23 cellular contexts compared by ENCODE assay signal in genomic region chr10:73225518-73225917, GRCh38. TPM values are rescaled to one million over a fixed set of nuclear protein-coding genes. Genes with fewer than 3 reads are reported as not detected.
DNase-seq lines count a peak whose midpoint lies in the region; ATAC-seq, FAIRE-seq and TF ChIP-seq lines count a peak whose summit lies in the region.
"Had no signal": no experiment of that assay in that cellular context is flagged by ENCODE, and none has a peak within 500 bp of the region (broad histone marks: within the 10 kb centered on the region; RNA-seq: fewer than 3 reads in every experiment).

No MANE protein-coding gene starts in this region.

- no peak for DNase-seq in stimulated activated naive CD8-positive, alpha-beta T cell treated with anti-CD3 and anti-CD28 coated beads, Interleukin-15, amount 100 ng/mL, for 72 hours
- DNase-seq in stimulated activated naive CD8-positive, alpha-beta T cell treated with anti-CD3 and anti-CD28 coated beads, Interleukin-15, Interleukin-2, amounts not matched to agents 100 U/mL and 50 U/mL, for 24 hours = no peak
- DNase-seq in RCC 7860 (ENCODE audit: low spot score) (no peak), foreskin keratinocyte (peak in 1 of 2 donors; percentile 43), lower leg skin (ENCODE audit: low spot score in 2 of 2) (no peak)
- DNase-seq: activated CD4-positive, alpha-beta T cell treated with anti-CD3 and anti-CD28 coated beads, Interleukin-2, amount 50 U/mL, for 1 hour; DMS79; glutamatergic neuron; Kasumi-1; kidney glomerular epithelial cell; mucosa of descending colon; NCI-H2171; NCI-H524 treated with DMSO at 0.1 percent for 48 hours; stomach; SW 1271; T-helper 9 cell; tibial artery had no signal

- TF ChIP-seq POLR2A in lower leg skin (IDR thresholded peaks at IDR 0.05) = no peak

- H3K27ac Mint-ChIP-seq in stimulated activated naive CD8-positive, alpha-beta T cell treated with anti-CD3 and anti-CD28 coated beads, Interleukin-15, amount 100 ng/mL, for 72 hours = no peak overlapping the region
- H3K27ac Mint-ChIP-seq: activated T-helper 2 cell treated with anti-CD3 and anti-CD28 coated beads, Interferon-gamma antibody, Interleukin-2, Interleukin-4, amounts not matched to agents 10 μg/mL and 5 μg/mL and 100 μg/mL, durations not matched to agents 14 hours and 24 hours and 36 hours; natural killer cell treated with Interleukin-12 subunit alpha and Interleukin-12 subunit beta and Interleukin-15 and Interleukin-18, amount 100 ng/mL, for 72 hours had no signal

- FAIRE-seq in RCC 7860 (lab: Jason Lieb, UNC) = peak; percentile 53

- no peak overlapping the region for H3K4me3 ChIP-seq in lower leg skin (ENCODE audit: low read depth, poor library complexity, severe bottlenecking)
- H3K4me3 ChIP-seq: BLaER1, lung, mucosa of descending colon, stomach, tibial artery had no signal

- H3K27me3 ChIP-seq in foreskin keratinocyte = no peaks in the 10 kb centered on the region
- H3K27me3 ChIP-seq: BLaER1, stomach, tibial artery had no signal

- no peak for TF ChIP-seq CTCF in foreskin keratinocyte (conservative IDR thresholded peaks at IDR 0.05)
- no peak for TF ChIP-seq CTCF in lower leg skin (IDR thresholded peaks at IDR 0.05)

- no peak overlapping the region for H3K4me3 Mint-ChIP-seq in stimulated activated naive CD8-positive, alpha-beta T cell treated with anti-CD3 and anti-CD28 coated beads, Interleukin-15, amount 100 ng/mL, for 72 hours
- H3K4me3 Mint-ChIP-seq: natural killer cell treated with Interleukin-12 subunit alpha and Interleukin-12 subunit beta and Interleukin-15 and Interleukin-18, amount 100 ng/mL, for 72 hours had no signal

- H3K9me3 Mint-ChIP-seq in stimulated activated naive CD8-positive, alpha-beta T cell treated with anti-CD3 and anti-CD28 coated beads, Interleukin-15, amount 100 ng/mL, for 72 hours = no peaks in the 10 kb centered on the region
- H3K9me3 Mint-ChIP-seq: activated T-helper 2 cell treated with anti-CD3 and anti-CD28 coated beads, Interferon-gamma antibody, Interleukin-2, Interleukin-4, amounts not matched to agents 10 μg/mL and 5 μg/mL and 100 μg/mL, durations not matched to agents 14 hours and 24 hours and 36 hours; natural killer cell treated with Interleukin-12 subunit alpha and Interleukin-12 subunit beta and Interleukin-15 and Interleukin-18, amount 100 ng/mL, for 72 hours had no signal

- no peaks in the 10 kb centered on the region for H3K4me1 Mint-ChIP-seq in stimulated activated naive CD8-positive, alpha-beta T cell treated with anti-CD3 and anti-CD28 coated beads, Interleukin-15, amount 100 ng/mL, for 72 hours

- H3K27ac ChIP-seq in foreskin keratinocyte = no peak overlapping the region
- H3K27ac ChIP-seq: BLaER1, stomach, tibial artery had no signal

- intact Hi-C loops in lower leg skin (cut with DNase I; ENCODE audit: low total_unique reads) = no loop called here

- no peaks in the 10 kb centered on the region for H3K4me1 ChIP-seq in foreskin keratinocyte
- H3K4me1 ChIP-seq: BLaER1, stomach, tibial artery had no signal

- peak; percentile 56 for ATAC-seq in stimulated activated naive CD8-positive, alpha-beta T cell treated with anti-CD3 and anti-CD28 coated beads, Interleukin-15, amount 100 ng/mL, for 72 hours
- no peak for ATAC-seq in stimulated activated naive CD8-positive, alpha-beta T cell treated with anti-CD3 and anti-CD28 coated beads, Interleukin-15, Interleukin-2, amounts not matched to agents 100 U/mL and 50 U/mL, for 24 hours
- peak; percentile 73 for ATAC-seq in foreskin keratinocyte
- ATAC-seq in HG03521 (IDR thresholded peaks at IDR 0.05; ENCODE audit: unreplicated experiment) = no peak
- ATAC-seq in GM18868 (IDR thresholded peaks at IDR 0.05; ENCODE audit: unreplicated experiment) = no peak
- ATAC-seq: mucosa of descending colon; natural killer cell treated with Interleukin-12 subunit alpha and Interleukin-12 subunit beta and Interleukin-15 and Interleukin-18, amount 100 ng/mL, for 72 hours had no signal

- H3K27me3 Mint-ChIP-seq in stimulated activated naive CD8-positive, alpha-beta T cell treated with anti-CD3 and anti-CD28 coated beads, Interleukin-15, amount 100 ng/mL, for 72 hours = no peaks in the 10 kb centered on the region
- H3K27me3 Mint-ChIP-seq: natural killer cell treated with Interleukin-12 subunit alpha and Interleukin-12 subunit beta and Interleukin-15 and Interleukin-18, amount 100 ng/mL, for 72 hours had no signal

RNA-seq across cellular contexts. Expression of gene DNAJC9, which starts 21.5 kb away (rescaled TPM):
- total RNA-seq in foreskin keratinocyte (47.8 and 51.4 TPM in 2 replicates), lower leg skin (10 to 100 TPM; 10.5 to 19.9 (median 17.4) TPM)
- 35.6 and 40.9 TPM in 2 replicates for polyA plus RNA-seq in foreskin keratinocyte

RNA-seq across cellular contexts. Expression of gene MRPS16, which starts 26.9 kb away (rescaled TPM):
- total RNA-seq in foreskin keratinocyte (102 and 105 TPM in 2 replicates), lower leg skin (10 to 100 TPM; 25.3 to 43.3 (median 40.0) TPM)
- 150 and 161 TPM in 2 replicates for polyA plus RNA-seq in foreskin keratinocyte

RNA-seq across cellular contexts. Expression of gene FAM149B1, which starts 57.6 kb away (rescaled TPM):
- 15.4 and 16.7 TPM in 2 replicates for total RNA-seq in foreskin keratinocyte
- 12.5 and 12.9 TPM in 2 replicates for polyA plus RNA-seq in foreskin keratinocyte
- total RNA-seq in lower leg skin = 10 to 100 TPM; 12.4 to 21.7 (median 16.3) TPM

RNA-seq across cellular contexts. Expression of gene ECD, which starts 57.7 kb away (rescaled TPM):
- total RNA-seq in foreskin keratinocyte = 24.2 and 25.0 TPM in 2 replicates
- 19.6 and 21.6 TPM in 2 replicates for polyA plus RNA-seq in foreskin keratinocyte
- 10 to 100 TPM; 29.8 to 35.4 (median 31.3) TPM for total RNA-seq in lower leg skin

Comparison
In these comparisons a context has a peak if more than half of its experiments do, and no peak if none do; other contexts are left out.
1. ATAC-seq: peak in stimulated activated naive CD8-positive, alpha-beta T cell treated with anti-CD3 and anti-CD28 coated beads, Interleukin-15, amount 100 ng/mL, for 72 hours (single experiment) and foreskin keratinocyte (single experiment); none in stimulated activated naive CD8-positive, alpha-beta T cell treated with anti-CD3 and anti-CD28 coated beads, Interleukin-15, Interleukin-2, amounts not matched to agents 100 U/mL and 50 U/mL, for 24 hours (single experiment), HG03521 (single experiment) and GM18868 (single experiment).